22 cellular contexts compared by ENCODE assay signal in the genomic region with DNA sequence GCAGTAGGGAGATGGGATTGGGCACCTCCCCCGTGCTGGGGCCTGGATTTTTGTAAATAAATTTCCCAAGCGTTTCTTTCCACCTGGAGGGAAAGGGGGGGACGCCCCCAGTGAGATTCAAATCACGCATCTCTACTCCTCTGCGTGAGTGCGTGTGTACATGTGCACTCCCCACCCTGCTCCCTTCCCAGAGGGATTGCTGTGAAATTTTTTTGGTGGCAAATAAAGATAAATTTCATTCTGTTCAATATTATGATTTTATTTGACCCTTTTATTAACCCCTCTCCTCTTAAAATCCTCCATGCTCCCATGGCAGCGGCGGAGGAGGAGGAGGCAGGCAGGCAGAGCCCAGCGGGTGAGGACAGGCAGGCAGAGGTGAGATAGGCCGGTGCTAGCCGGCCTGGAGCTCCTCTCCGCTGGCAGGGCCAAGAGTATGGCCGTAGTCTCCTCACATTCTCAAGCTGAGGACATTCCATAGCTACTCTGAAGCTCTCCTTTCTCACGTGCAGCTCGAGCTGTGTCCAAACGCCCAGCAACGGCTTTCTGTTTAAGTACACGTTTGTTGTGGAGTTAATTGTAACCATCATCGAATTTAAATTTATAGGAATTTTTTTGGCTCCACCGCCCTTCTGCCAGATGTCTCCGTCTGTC. TPM values are rescaled to one million over a fixed set of nuclear protein-coding genes. Genes with fewer than 3 reads are reported as not detected.
A peak's percentile ranks its signal among the peaks of the same experiment; 100 is the strongest.
DNase-seq lines count a peak whose midpoint lies in the region; ATAC-seq and TF ChIP-seq lines count a peak whose summit lies in the region.
"Had no signal": no experiment of that assay in that cellular context is flagged by ENCODE, and none has a peak within 500 bp of the region (broad histone marks: within the 10 kb centered on the region; RNA-seq: fewer than 3 reads in every experiment).

No MANE protein-coding gene starts in this region.

- H3K36me3 ChIP-seq in SK-N-SH (replicated peaks in 1 of 2; ENCODE audit: control insufficient read depth in 1 of 2, insufficient read depth in 2 of 2, low read length in 1 of 2): no peaks in the 10 kb centered on the region
- H3K36me3 ChIP-seq: lower lobe of right lung, vagina had no signal

- H3K4me1 Mint-ChIP-seq in natural killer cell (peaks cover 18 to 31% of the 10 kb centered on the region in 2 donors), memory B cell (peaks cover 5% of the 10 kb centered on the region)
- H3K4me1 Mint-ChIP-seq in natural killer cell treated with Interleukin-12 subunit alpha and Interleukin-12 subunit beta and Interleukin-15 and Interleukin-18, amount 100 ng/mL, for 72 hours (ENCODE audit: low read depth in 2 of 2): peaks cover 15 to 19% of the 10 kb centered on the region in 2 donors

- in situ Hi-C loops in KBM-7 (cut with MboI; ENCODE audit: low pct_unique_long_range_greater_than_20kb, low sequenced_read_pairs): no loop called here

- H3K9me3 Mint-ChIP-seq in natural killer cell (no peaks in the 10 kb centered on the region), memory B cell (peaks cover 4% of the 10 kb centered on the region)
- no peaks in the 10 kb centered on the region for H3K9me3 Mint-ChIP-seq in natural killer cell treated with Interleukin-12 subunit alpha and Interleukin-12 subunit beta and Interleukin-15 and Interleukin-18, amount 100 ng/mL, for 72 hours
- H3K9me3 Mint-ChIP-seq: activated naive CD8-positive, alpha-beta T cell treated with anti-CD3 and anti-CD28 coated beads, Interleukin-2, amount 50 U/mL, for 24 hours had no signal

- H3K9me3 ChIP-seq in SK-N-SH: no peaks in the 10 kb centered on the region
- H3K9me3 ChIP-seq: lower lobe of right lung, vagina had no signal

- CTCF ChIA-PET in SK-N-SH (lab: Yijun Ruan, JAX): interaction anchor here (0.8 to 12.7 kb wide), 6 partner anchors 10 to 238 kb away, joined by 3 to 134 read pairs (median 4); a partner anchor contains a TSS

- peaks cover 81 to 83% of the 10 kb centered on the region in 2 donors for H3K27me3 Mint-ChIP-seq in natural killer cell (ENCODE audit: low read depth in 2 of 2)
- H3K27me3 Mint-ChIP-seq in natural killer cell treated with Interleukin-12 subunit alpha and Interleukin-12 subunit beta and Interleukin-15 and Interleukin-18, amount 100 ng/mL, for 72 hours: peaks cover 67 to 84% of the 10 kb centered on the region in 2 donors
- H3K27me3 Mint-ChIP-seq in memory B cell: peaks cover 52% of the 10 kb centered on the region

- no peak for TF ChIP-seq CTCF in natural killer cell (IDR thresholded peaks at IDR 0.05)
- no peak for TF ChIP-seq CTCF in SK-N-SH (IDR thresholded peaks at IDR 0.05)
- TF ChIP-seq CTCF in dorsolateral prefrontal cortex (IDR thresholded peaks at IDR 0.05 in 54 of 56, conservative IDR thresholded peaks at IDR 0.05 in 2 of 56; ENCODE audit: low read depth in 1 of 56, partially characterized antibody in 56 of 56): no peak
- TF ChIP-seq CTCF in omental fat pad (IDR thresholded peaks at IDR 0.05): no peak

- no peak overlapping the region for H3K4me3 ChIP-seq in SK-N-SH (ENCODE audit: low read depth in 2 of 2, low read length in 1 of 2)
- H3K4me3 ChIP-seq in dorsolateral prefrontal cortex: no peak overlapping the region
- H3K4me3 ChIP-seq: GM23248, lower lobe of right lung, vagina had no signal

- DNase-seq in natural killer cell: no peak
- no peak for DNase-seq in natural killer cell treated with Interleukin-12 subunit alpha and Interleukin-12 subunit beta and Interleukin-15 and Interleukin-18, amount 100 ng/mL, for 72 hours (ENCODE audit: low spot score)
- DNase-seq in SK-N-SH: no peak
- no peak for DNase-seq in memory B cell (ENCODE audit: low spot score in 2 of 2)
- DNase-seq in substantia nigra (lab: John Stamatoyannopoulos, UW): no peak
- DNase-seq in dorsolateral prefrontal cortex: no peak
- DNase-seq in omental fat pad (ENCODE audit: low spot score): no peak
- no peak for DNase-seq in KBM-7
- DNase-seq: activated CD8-positive, alpha-beta T cell treated with anti-CD3 and anti-CD28 coated beads for 36 hours; activated naive CD8-positive, alpha-beta T cell treated with anti-CD3 and anti-CD28 coated beads, Interleukin-2, amount 50 U/mL, for 24 hours; activated T-cell treated with anti-CD3 and anti-CD28 coated beads, Interleukin-2, amount 50 U/mL, for 48 hours; dermis blood vessel endothelial cell; GM23248; Karpas-422; lower lobe of right lung; NCI-H1417; stimulated activated naive CD4-positive, alpha-beta T cell treated with Interleukin-2 at 50 U/mL for 16 hours had no signal

- no peak overlapping the region for H3K27ac ChIP-seq in SK-N-SH (ENCODE audit: low read depth in 2 of 2, low read length in 1 of 2)
- no peak overlapping the region for H3K27ac ChIP-seq in substantia nigra (ENCODE audit: low read depth, low read length, poor library complexity, severe bottlenecking)
- no peak overlapping the region for H3K27ac ChIP-seq in dorsolateral prefrontal cortex
- H3K27ac ChIP-seq: GM23248, lower lobe of right lung, vagina had no signal

- H3K36me3 Mint-ChIP-seq in natural killer cell: no peaks in the 10 kb centered on the region
- no peaks in the 10 kb centered on the region for H3K36me3 Mint-ChIP-seq in natural killer cell treated with Interleukin-12 subunit alpha and Interleukin-12 subunit beta and Interleukin-15 and Interleukin-18, amount 100 ng/mL, for 72 hours
- peaks cover 4% of the 10 kb centered on the region for H3K36me3 Mint-ChIP-seq in memory B cell

- no peak for TF ChIP-seq EP300 in SK-N-SH (IDR thresholded peaks at IDR 0.05; ENCODE audit: borderline replicate concordance in 1 of 2, low read depth in 1 of 2, low read length in 1 of 2)

- 22% methylated on average over 17 of the region's 21 CpGs for WGBS in SK-N-SH (ENCODE audit: low lambda C conversion rate)

- intact Hi-C loops in natural killer cell (cut with micrococcal nuclease) (loop anchor here (5.0 kb wide), 1 partner anchor 36 kb away; no protein-coding TSS in a partner anchor), dorsolateral prefrontal cortex (cut with DNase I) (no loop called here)

- no peak overlapping the region for H3K4me2 ChIP-seq in SK-N-SH

- no peaks in the 10 kb centered on the region for H3K9me2 ChIP-seq in SK-N-SH

- no peak overlapping the region for H2AFZ ChIP-seq in SK-N-SH (ENCODE audit: low read depth)
- H2AFZ ChIP-seq: GM23248 had no signal

- H4K20me1 ChIP-seq in SK-N-SH (ENCODE audit: insufficient read depth): 0 out of 2 replicates have a peak, but pooled peaks cover 2% of the 10 kb centered on the region

- peaks cover 0 to 2% of the 10 kb centered on the region in 2 experiments; a peak in 2 of 4 replicates for H3K4me1 ChIP-seq in SK-N-SH (ENCODE audit: control insufficient read depth in 1 of 2, insufficient read depth in 2 of 2, low read depth in 1 of 2, low read length in 1 of 2)

- H3K27ac Mint-ChIP-seq in natural killer cell (no peak overlapping the region), memory B cell (peak overlapping the region; percentile 81)
- H3K27ac Mint-ChIP-seq in natural killer cell treated with Interleukin-12 subunit alpha and Interleukin-12 subunit beta and Interleukin-15 and Interleukin-18, amount 100 ng/mL, for 72 hours: no peak overlapping the region
- H3K27ac Mint-ChIP-seq: activated CD8-positive, alpha-beta T cell treated with anti-CD3 and anti-CD28 coated beads for 36 hours had no signal

- H3F3A ChIP-seq in SK-N-SH (replicated peaks; ENCODE audit: insufficient read depth): peaks cover 3% of the 10 kb centered on the region

- POLR2A ChIA-PET in SK-N-SH (lab: Yijun Ruan, JAX): interaction anchor here (0.6 kb wide), 1 partner anchor 78 kb away, joined by 3 read pairs; no protein-coding TSS in a partner anchor

- H3K79me2 ChIP-seq in SK-N-SH (ENCODE audit: insufficient read depth): no peaks in the 10 kb centered on the region

- H3K27me3 ChIP-seq in SK-N-SH (ENCODE audit: insufficient read depth) (peaks cover 98% of the 10 kb centered on the region), dorsolateral prefrontal cortex (peaks cover 21 to 100% (median 97%) of the 10 kb centered on the region in 45 donors)

- H3K4me3 Mint-ChIP-seq in natural killer cell (peak overlapping the region; percentile 25), memory B cell (no peak overlapping the region)
- H3K4me3 Mint-ChIP-seq in natural killer cell treated with Interleukin-12 subunit alpha and Interleukin-12 subunit beta and Interleukin-15 and Interleukin-18, amount 100 ng/mL, for 72 hours: no peak overlapping the region

- ATAC-seq in natural killer cell: no peak
- ATAC-seq in natural killer cell treated with Interleukin-12 subunit alpha and Interleukin-12 subunit beta and Interleukin-15 and Interleukin-18, amount 100 ng/mL, for 72 hours: no peak
- ATAC-seq in memory B cell (ENCODE audit: low read depth): no peak
- ATAC-seq in omental fat pad (ENCODE audit: low FRiP score): no peak
- ATAC-seq: activated CD8-positive, alpha-beta T cell treated with anti-CD3 and anti-CD28 coated beads for 36 hours; activated naive CD8-positive, alpha-beta T cell treated with anti-CD3 and anti-CD28 coated beads, Interleukin-2, amount 50 U/mL, for 24 hours; lower lobe of right lung had no signal

- TF ChIP-seq RAD21 in SK-N-SH (IDR thresholded peaks at IDR 0.05; ENCODE audit: low read length): no peak

- no peak overlapping the region for H3K9ac ChIP-seq in SK-N-SH
- H3K9ac ChIP-seq: GM23248 had no signal

RNA-seq across cellular contexts. Expression of a gene that starts 1.5 kb away (rescaled TPM):
- not detected for total RNA-seq in natural killer cell
- total RNA-seq in natural killer cell treated with Interleukin-12 subunit alpha and Interleukin-12 subunit beta and Interleukin-15 and Interleukin-18, amount 100 ng/mL, for 72 hours: not detected
- not detected in 2 replicates for polyA plus RNA-seq in SK-N-SH (2012; rRNA removed)
- 0.01 TPM in 2 replicates for polyA plus RNA-seq in SK-N-SH (2012; cell fraction: cytosol; rRNA removed)
- not detected in 2 replicates for polyA plus RNA-seq in SK-N-SH (2012; cell fraction: nucleus; rRNA removed)
- total RNA-seq in dorsolateral prefrontal cortex: not detected
- under 1 TPM in 1 of 4 donors, not detected in 3; 0.32 TPM for total RNA-seq in omental fat pad
- total RNA-seq: activated CD8-positive, alpha-beta T cell treated with anti-CD3 and anti-CD28 coated beads for 36 hours; bronchial epithelial cell; dermis blood vessel endothelial cell; GM23248; lower lobe of right lung; pulmonary artery endothelial cell; vagina had no signal
- polyA plus RNA-seq: esophagus, GM23248 had no signal

RNA-seq across cellular contexts. Expression of a gene that starts 3.4 kb away (rescaled TPM):
- total RNA-seq in natural killer cell (not detected), dorsolateral prefrontal cortex (not detected), omental fat pad (not detected)
- not detected for total RNA-seq in natural killer cell treated with Interleukin-12 subunit alpha and Interleukin-12 subunit beta and Interleukin-15 and Interleukin-18, amount 100 ng/mL, for 72 hours
- not detected in 2 replicates for polyA plus RNA-seq in SK-N-SH (2012; rRNA removed)
- not detected in 2 replicates for polyA plus RNA-seq in SK-N-SH (2012; cell fraction: cytosol; rRNA removed)
- not detected in 2 replicates for polyA plus RNA-seq in SK-N-SH (2012; cell fraction: nucleus; rRNA removed)
- total RNA-seq: activated CD8-positive, alpha-beta T cell treated with anti-CD3 and anti-CD28 coated beads for 36 hours; bronchial epithelial cell; dermis blood vessel endothelial cell; GM23248; lower lobe of right lung; pulmonary artery endothelial cell; vagina had no signal
- polyA plus RNA-seq: esophagus, GM23248 had no signal

RNA-seq across cellular contexts. Expression of a gene that starts 8.6 kb away (rescaled TPM):
- not detected for total RNA-seq in natural killer cell
- not detected for total RNA-seq in natural killer cell treated with Interleukin-12 subunit alpha and Interleukin-12 subunit beta and Interleukin-15 and Interleukin-18, amount 100 ng/mL, for 72 hours
- polyA plus RNA-seq in SK-N-SH (2012; rRNA removed): 0.03 and 0.08 TPM in 2 replicates
- 0.04 TPM in 2 replicates for polyA plus RNA-seq in SK-N-SH (2012; cell fraction: cytosol; rRNA removed)
- not detected in 2 replicates for polyA plus RNA-seq in SK-N-SH (2012; cell fraction: nucleus; rRNA removed)
- under 1 TPM in 1 of 120 experiments, not detected in 119; 0.34 TPM for total RNA-seq in dorsolateral prefrontal cortex
- total RNA-seq in omental fat pad: not detected
- total RNA-seq: activated CD8-positive, alpha-beta T cell treated with anti-CD3 and anti-CD28 coated beads for 36 hours; bronchial epithelial cell; GM23248; lower lobe of right lung; pulmonary artery endothelial cell; vagina had no signal
- polyA plus RNA-seq: GM23248 had no signal

RNA-seq across cellular contexts. Expression of a gene that starts 21.6 kb away (rescaled TPM):
- total RNA-seq in natural killer cell: not detected
- not detected for total RNA-seq in natural killer cell treated with Interleukin-12 subunit alpha and Interleukin-12 subunit beta and Interleukin-15 and Interleukin-18, amount 100 ng/mL, for 72 hours
- not detected in 2 replicates for polyA plus RNA-seq in SK-N-SH (2012; rRNA removed)
- polyA plus RNA-seq in SK-N-SH (2012; cell fraction: cytosol; rRNA removed): not detected in 2 replicates
- not detected in 2 replicates for polyA plus RNA-seq in SK-N-SH (2012; cell fraction: nucleus; rRNA removed)
- not detected for total RNA-seq in dorsolateral prefrontal cortex
- total RNA-seq in omental fat pad: not detected
- total RNA-seq: activated CD8-positive, alpha-beta T cell treated with anti-CD3 and anti-CD28 coated beads for 36 hours; bronchial epithelial cell; dermis blood vessel endothelial cell; glomerular endothelial cell; GM23248; lower lobe of right lung; pulmonary artery endothelial cell; vagina had no signal
- polyA plus RNA-seq: esophagus, GM23248 had no signal

RNA-seq across cellular contexts. Expression of a gene that starts 23.7 kb away (rescaled TPM):
- not detected for total RNA-seq in natural killer cell
- not detected for total RNA-seq in natural killer cell treated with Interleukin-12 subunit alpha and Interleukin-12 subunit beta and Interleukin-15 and Interleukin-18, amount 100 ng/mL, for 72 hours
- polyA plus RNA-seq in SK-N-SH (2012; rRNA removed): 1.2 and 1.9 TPM in 2 replicates
- polyA plus RNA-seq in SK-N-SH (2012; cell fraction: cytosol; rRNA removed): 1.8 and 2.4 TPM in 2 replicates
- polyA plus RNA-seq in SK-N-SH (2012; cell fraction: nucleus; rRNA removed): 1.0 and 1.1 TPM in 2 replicates
- not detected for total RNA-seq in dorsolateral prefrontal cortex
- 1 to 10 TPM in 1 of 4 donors, under 1 TPM in 2, not detected in 1; 0.28 to 2.0 (median 0.44) TPM for total RNA-seq in omental fat pad
- total RNA-seq: activated CD8-positive, alpha-beta T cell treated with anti-CD3 and anti-CD28 coated beads for 36 hours; bronchial epithelial cell; lower lobe of right lung; pulmonary artery endothelial cell; vagina had no signal
